Comparison of ENCODE assay signal across 25 cellular contexts in the genomic region with DNA sequence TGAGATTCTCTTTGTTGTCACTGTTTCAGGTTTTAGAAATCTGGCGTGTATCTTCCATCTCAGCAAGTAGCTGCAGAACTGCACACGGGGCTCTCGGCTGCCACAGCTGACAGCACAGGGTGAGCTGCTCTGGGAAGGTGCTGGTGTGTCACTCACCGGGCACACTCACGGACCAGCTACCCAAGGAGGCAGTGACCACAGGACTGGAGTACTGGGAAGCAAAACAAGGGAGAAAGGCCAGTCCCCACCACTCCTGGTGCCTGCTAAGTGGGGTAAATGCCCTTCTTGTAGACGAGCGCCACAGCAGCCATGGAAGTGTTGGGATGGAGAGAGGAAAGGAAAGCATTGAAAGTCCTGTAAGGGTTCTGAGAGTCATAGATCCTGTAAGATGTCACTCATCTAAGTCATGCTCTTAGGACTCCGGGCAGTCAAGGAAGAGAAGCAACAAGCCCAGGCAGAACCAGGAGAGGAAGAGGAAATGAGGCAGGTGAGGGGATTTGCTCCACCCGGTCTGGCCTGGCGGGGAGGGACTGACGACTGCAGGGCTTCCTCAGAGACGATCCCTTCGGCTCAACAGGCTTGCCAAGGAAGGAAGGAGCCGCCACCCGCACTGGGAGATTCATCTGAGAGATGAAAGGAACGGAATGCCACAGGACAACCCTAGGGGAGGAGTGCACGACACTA. TPM values are rescaled to one million over a fixed set of nuclear protein-coding genes. Genes with fewer than 3 reads are reported as not detected.
A peak's percentile ranks its signal among the peaks of the same experiment; 100 is the strongest.
DNase-seq lines count a peak whose midpoint lies in the region; ATAC-seq, FAIRE-seq and TF ChIP-seq lines count a peak whose summit lies in the region.
"Had no signal": no experiment of that assay in that cellular context is flagged by ENCODE, and none has a peak within 500 bp of the region (broad histone marks: within the 10 kb centered on the region; RNA-seq: fewer than 3 reads in every experiment).

No MANE protein-coding gene starts in this region.

- H3K4me2 ChIP-seq in HepG2 (ENCODE audit: low read depth, low read length) (peak overlapping the region; percentile 66), GM12878 (ENCODE audit: control insufficient read depth, insufficient read depth) (no peak overlapping the region)
- H3K4me2 ChIP-seq: BLaER1, hepatocyte, KMS-11 had no signal

- H3K9me3 ChIP-seq in HepG2 (ENCODE audit: low read length) (no peaks in the 10 kb centered on the region), right lobe of liver (no peaks in the 10 kb centered on the region), GM12878 (replicated peaks; ENCODE audit: control insufficient read depth, insufficient read depth, low read length) (no peaks in the 10 kb centered on the region), testis (no peaks in the 10 kb centered on the region)
- H3K9me3 ChIP-seq: BLaER1, prostate gland had no signal

- ATAC-seq in HepG2 = peak; percentile 36
- no peak for ATAC-seq in right lobe of liver
- ATAC-seq in GM12878 = no peak
- no peak for ATAC-seq in GM21367 (IDR thresholded peaks at IDR 0.05; ENCODE audit: unreplicated experiment)
- no peak for ATAC-seq in HG03378 (IDR thresholded peaks at IDR 0.05; ENCODE audit: unreplicated experiment)

- no peaks in the 10 kb centered on the region for H3K36me3 ChIP-seq in HepG2 (replicated peaks in 1 of 2; ENCODE audit: control insufficient read depth in 1 of 2, insufficient read depth in 2 of 2, low read length in 2 of 2)
- H3K36me3 ChIP-seq in right lobe of liver = no peaks in the 10 kb centered on the region
- H3K36me3 ChIP-seq in GM12878 (ENCODE audit: control insufficient read depth in 2 of 2, insufficient read depth in 2 of 2, low read length in 1 of 2) = no peaks in the 10 kb centered on the region
- H3K36me3 ChIP-seq in testis (ENCODE audit: low read depth, missing control alignments) = no peaks in the 10 kb centered on the region
- H3K36me3 ChIP-seq: BLaER1, prostate gland had no signal

- CTCF ChIA-PET in HepG2 (lab: Yijun Ruan, JAX; ENCODE audit: low intra/inter-chr PET ratio, low total read pairs) (no interaction called here), GM12878 (lab: Yijun Ruan, JAX) (no interaction called here)

- POLR2A ChIA-PET in HepG2 (lab: Yijun Ruan, JAX) = no interaction called here
- POLR2A ChIA-PET in GM12878 (lab: Charles Lee) = interaction anchor here (0.9 kb wide), 1 partner anchor 48 kb away, joined by 3 read pairs; no protein-coding TSS in a partner anchor

- in situ Hi-C loops in HepG2 (cut with HindIII; ENCODE audit: extremely low pct_ligation_motif_present, low pct_unique_long_range_greater_than_20kb) = no loop called here
- in situ Hi-C loops in GM12878 (cut with MboI) = no loop called here

- H3K4me3 ChIP-seq in HepG2 (replicated peaks in 1 of 3; ENCODE audit: insufficient read depth in 1 of 3, low read depth in 2 of 3, low read length in 3 of 3) (peak overlapping the region in 1 of 3 experiments; percentile 45; a peak in 1 of 6 replicates), right lobe of liver (no peak overlapping the region), GM12878 (no peak overlapping the region), testis (no peak overlapping the region)
- H3K4me3 ChIP-seq: BLaER1, hepatocyte, prostate gland had no signal

- H4K20me1 ChIP-seq in HepG2 (ENCODE audit: insufficient read depth, low read length) = no peaks in the 10 kb centered on the region
- no peaks in the 10 kb centered on the region for H4K20me1 ChIP-seq in GM12878 (ENCODE audit: control insufficient read depth, insufficient read depth)
- H4K20me1 ChIP-seq: BLaER1 had no signal

- TF ChIP-seq EP300 in HepG2 (IDR thresholded peaks at IDR 0.05; ENCODE audit: low read depth in 2 of 2, low read length in 2 of 2) (no peak), HepG2 (CRISPR knock-in tag; IDR thresholded peaks at IDR 0.05; ENCODE audit: borderline replicate concordance) (no peak), GM12878 (IDR thresholded peaks at IDR 0.05; ENCODE audit: borderline replicate concordance in 1 of 2, control insufficient read depth in 1 of 2, low read depth in 2 of 2, low read length in 2 of 2) (no peak)

- RAD21 ChIA-PET in GM12878 (lab: Charles Lee; ENCODE audit: unreplicated experiment) = no interaction called here

- BruUV-seq in HepG2 (replicated peaks; lab: Mats Ljungman, UMichigan) (no TSS peak), GM12878 (replicated peaks; lab: Mats Ljungman, UMichigan) (no TSS peak)

- SMC1A ChIA-PET in GM12878 (lab: Charles Lee; ENCODE audit: uncharacterized antibody, unreplicated experiment) = interaction anchor here (0.8 kb wide), 1 partner anchor 35 kb away, joined by 3 read pairs; no protein-coding TSS in a partner anchor

- 41% methylated on average over 16 of the region's 17 CpGs for WGBS in HepG2 (ENCODE audit: low lambda C conversion rate)
- 76% methylated on average over 6 of the region's 17 CpGs for WGBS in right lobe of liver (ENCODE audit: insufficient coverage, low coverage, low lambda C conversion rate, missing lambda C conversion rate)
- WGBS in GM12878 (ENCODE audit: insufficient coverage, insufficient replicate concordance, low lambda C conversion rate, missing lambda C conversion rate) = 86% methylated on average over 17 of the region's 17 CpGs
- WGBS in testis, 2 donors = 89 to 93% methylated on average over 17 of the region's 17 CpGs

- no peak for TF ChIP-seq CTCF in HepG2 (CRISPR knock-in tag; IDR thresholded peaks at IDR 0.05)
- no peak for TF ChIP-seq CTCF in right lobe of liver (IDR thresholded peaks at IDR 0.05)
- TF ChIP-seq CTCF in GM12878 (IDR thresholded peaks at IDR 0.05 in 2 of 3, conservative IDR thresholded peaks at IDR 0.05 in 1 of 3; ENCODE audit: control insufficient read depth in 2 of 3, extremely low read depth in 1 of 3, insufficient read depth in 1 of 3, low read depth in 3 of 3, low read length in 3 of 3) = no peak
- TF ChIP-seq CTCF in testis (IDR thresholded peaks at IDR 0.05) = no peak

- H2AFZ ChIP-seq in HepG2 (ENCODE audit: low read length) (no peak overlapping the region), GM12878 (ENCODE audit: control insufficient read depth, low read depth, low read length) (no peak overlapping the region)
- H2AFZ ChIP-seq: hepatocyte had no signal

- FAIRE-seq in HepG2 (lab: Jason Lieb, UNC) (no peak), GM12878 (lab: Jason Lieb, UNC) (peak; percentile 23)
- FAIRE-seq: G401.6, islet of Langerhans, small intestine had no signal

- H3K4me1 ChIP-seq in HepG2 (ENCODE audit: insufficient read depth, low read length) = peaks cover 21% of the 10 kb centered on the region
- H3K4me1 ChIP-seq in right lobe of liver = no peaks in the 10 kb centered on the region
- peaks cover 17% of the 10 kb centered on the region for H3K4me1 ChIP-seq in GM12878 (ENCODE audit: control insufficient read depth, insufficient read depth, low read length)
- no peaks in the 10 kb centered on the region for H3K4me1 ChIP-seq in testis
- H3K4me1 ChIP-seq: prostate gland had no signal

- no peak overlapping the region for H3K27ac ChIP-seq in HepG2 (ENCODE audit: extremely low read length, insufficient read depth, low read length)
- H3K27ac ChIP-seq in right lobe of liver = no peak overlapping the region
- no peak overlapping the region for H3K27ac ChIP-seq in GM12878 (ENCODE audit: control insufficient read depth, insufficient read depth)
- no peak overlapping the region for H3K27ac ChIP-seq in testis
- H3K27ac ChIP-seq: BLaER1, hepatocyte, KMS-11, prostate gland, VCaP had no signal

- H3K79me2 ChIP-seq in HepG2 (ENCODE audit: insufficient read depth, low read length) = no peaks in the 10 kb centered on the region
- no peaks in the 10 kb centered on the region for H3K79me2 ChIP-seq in GM12878 (ENCODE audit: control insufficient read depth, insufficient read depth, low read length)
- H3K79me2 ChIP-seq: hepatocyte had no signal

- TF ChIP-seq POLR2A in HepG2 (IDR thresholded peaks at IDR 0.05; ENCODE audit: insufficient read depth in 1 of 2, low read depth in 2 of 2, low read length in 2 of 2) (no peak), right lobe of liver (IDR thresholded peaks at IDR 0.05) (no peak), GM12878 (IDR thresholded peaks at IDR 0.05; ENCODE audit: low read depth, low read length) (no peak), testis (IDR thresholded peaks at IDR 0.05) (no peak)

- intact Hi-C loops in HepG2 (cut with micrococcal nuclease; ENCODE audit: unreplicated experiment) (no loop called here), right lobe of liver (cut with DNase I) (no loop called here), GM12878 (cut with micrococcal nuclease; ENCODE audit: unreplicated experiment) (no loop called here), testis (cut with DNase I; ENCODE audit: low total_unique reads) (no loop called here)

- H3K9ac ChIP-seq in HepG2 (ENCODE audit: insufficient read depth, low read depth, low read length) = no peak overlapping the region
- no peak overlapping the region for H3K9ac ChIP-seq in GM12878 (ENCODE audit: control insufficient read depth, insufficient read depth, low read length)
- H3K9ac ChIP-seq: BLaER1, KMS-11 had no signal

- DNase-seq in HepG2 (ENCODE audit: low spot score) = no peak
- no peak for DNase-seq in right lobe of liver
- DNase-seq in GM12878 (ENCODE audit: low read depth, low spot score) = no peak
- DNase-seq in kidney tubule cell (ENCODE audit: low spot score) = peak; percentile 13
- DNase-seq in ureter (ENCODE audit: low spot score) = peak; percentile 59
- DNase-seq in testis = no peak
- DNase-seq: activated naive CD8-positive, alpha-beta T cell treated with anti-CD3 and anti-CD28 coated beads, Interleukin-2, amount 10 ng/mL, durations not matched to agents 7 days and 5 days; activated T-cell treated with anti-CD3 and anti-CD28 coated beads, Interleukin-2, amount 50 U/mL, for 72 hours; foreskin fibroblast; H7; NCI-H1092 treated with DMSO at 0.1 percent for 48 hours; NCI-H2081 treated with DMSO at 0.1 percent for 48 hours; NCI-H524 treated with DMSO at 0.1 percent for 48 hours; SHP77 treated with DMSO at 0.1 percent for 48 hours had no signal

- H3K27me3 ChIP-seq in HepG2 (ENCODE audit: control insufficient read depth in 1 of 2, insufficient read depth in 2 of 2, low read length in 2 of 2) = peaks cover 0 to 10% of the 10 kb centered on the region in 2 experiments; a peak in 1 of 5 replicates
- H3K27me3 ChIP-seq in right lobe of liver = no peaks in the 10 kb centered on the region
- no peaks in the 10 kb centered on the region for H3K27me3 ChIP-seq in GM12878 (replicated peaks in 1 of 2; ENCODE audit: control insufficient read depth in 2 of 2, insufficient read depth in 2 of 2, low read length in 1 of 2)
- no peaks in the 10 kb centered on the region for H3K27me3 ChIP-seq in testis
- H3K27me3 ChIP-seq: BLaER1, hepatocyte had no signal

- TF ChIP-seq RAD21 in HepG2 (CRISPR knock-in tag; IDR thresholded peaks at IDR 0.05) (no peak), GM12878 (IDR thresholded peaks at IDR 0.05; ENCODE audit: insufficient read depth, low read depth, low read length) (no peak)

RNA-seq across cellular contexts. Expression of a gene that starts 48.1 kb away (rescaled TPM):
- total RNA-seq in HepG2 (2016; rRNA removed; fragmentation: Illumina TruSeq; extraction: Trizol) (not detected in 2 replicates), right lobe of liver (1 to 10 TPM in 5 of 6 experiments, under 1 TPM in 1; 0.86 to 2.8 (median 1.3) TPM), GM12878 (2014; rRNA removed) (3.7 and 4.0 TPM in 2 replicates), GM12878 (2014; rRNA removed; fragmentation: Illumina TruSeq; extraction: Trizol) (4.0 and 4.1 TPM in 2 replicates), GM12878 (2021) (7.7 and 8.4 TPM in 2 replicates), ureter (18.2 TPM), testis (1 to 10 TPM; 3.5 to 4.1 TPM)
- total RNA-seq in HepG2 (2016; cell fraction: cytosol; rRNA removed; fragmentation: Illumina TruSeq; extraction: Trizol; ENCODE audit: low read depth) = not detected in 2 replicates
- total RNA-seq in HepG2 (2016; cell fraction: insoluble cytoplasmic fraction; rRNA removed; fragmentation: Illumina TruSeq; extraction: Trizol) = not detected in 2 replicates
- not detected in 2 replicates for total RNA-seq in HepG2 (2016; cell fraction: membrane; rRNA removed; fragmentation: Illumina TruSeq; extraction: Trizol)
- not detected in 2 replicates for total RNA-seq in HepG2 (2016; cell fraction: nucleus; rRNA removed; fragmentation: Illumina TruSeq; extraction: Trizol)
- polyA plus RNA-seq in HepG2 (2011; rRNA removed) (0.03 and 0.13 TPM in 2 replicates), GM12878 (2011; rRNA removed) (4.0 and 4.2 TPM in 2 replicates), GM12878 (2014; fragmentation: Illumina TruSeq; extraction: Trizol) (5.1 and 6.4 TPM in 2 replicates), GM12878 (2014; fragmentation: Nextera tagmentation; extraction: Ambion mirVana) (1 to 10 TPM; 1.9 to 2.8 TPM), GM12878 (2014; rRNA removed) (2.0 and 4.0 TPM in 2 replicates), GM12878 (2016; fragmentation: Nextera tagmentation; extraction: Ambion mirVana) (10 to 100 TPM; 13.6 to 15.8 TPM), testis (ENCODE audit: insufficient read depth, low read depth, low replicate concordance) (3.3 TPM)
- polyA plus RNA-seq in HepG2 (2011; cell fraction: cytosol; rRNA removed) = not detected in 2 replicates
- polyA plus RNA-seq in HepG2 (2011; cell fraction: nucleus; rRNA removed) = not detected in 2 replicates
- 0.20 TPM in 1 of 2 replicates, not detected in the other for polyA plus RNA-seq in HepG2 (2012)
- polyA plus RNA-seq in HepG2 (2016; cell fraction: cytosol; fragmentation: Illumina TruSeq; extraction: Trizol; ENCODE audit: low read depth) = not detected in 2 replicates
- polyA plus RNA-seq in HepG2 (2016; cell fraction: insoluble cytoplasmic fraction; fragmentation: Illumina TruSeq; extraction: Trizol; ENCODE audit: low read depth) = not detected in 2 replicates
- not detected in 2 replicates for polyA plus RNA-seq in HepG2 (2016; cell fraction: membrane; fragmentation: Illumina TruSeq; extraction: Trizol; ENCODE audit: low read depth)
- not detected in 2 replicates for polyA plus RNA-seq in HepG2 (2016; cell fraction: nucleus; fragmentation: Illumina TruSeq; extraction: Trizol; ENCODE audit: insufficient read depth, low read depth)
- 4.0 TPM in 1 of 2 replicates, not detected in the other for polyA minus RNA-seq in HepG2 (2011; rRNA and poly(A)+ RNA removed; ENCODE audit: low replicate concordance)
- not detected in 2 replicates for polyA minus RNA-seq in HepG2 (2011; cell fraction: cytosol; rRNA and poly(A)+ RNA removed)
- polyA minus RNA-seq in HepG2 (2011; cell fraction: nucleus; rRNA and poly(A)+ RNA removed) = not detected in 2 replicates
- 7.9 and 9.9 TPM in 2 replicates for total RNA-seq in GM12878 (2013; cell fraction: nucleolus; rRNA removed)
- 8.1 TPM for polyA plus RNA-seq in GM12878 (2011; ENCODE audit: low read depth)
- polyA plus RNA-seq in GM12878 (2011; cell fraction: cytosol; rRNA removed) = 3.8 and 4.5 TPM in 2 replicates
- polyA plus RNA-seq in GM12878 (2011; cell fraction: nucleus; rRNA removed) = 7.9 and 9.8 TPM in 2 replicates
- 11.0 and 12.0 TPM in 2 replicates for polyA plus RNA-seq in GM12878 (2012)
- polyA minus RNA-seq in GM12878 (2011; rRNA and poly(A)+ RNA removed) = 8.2 and 10.9 TPM in 2 replicates
- 3.6 and 6.0 TPM in 2 replicates for polyA minus RNA-seq in GM12878 (2011; cell fraction: cytosol; rRNA and poly(A)+ RNA removed)
- polyA minus RNA-seq in GM12878 (2011; cell fraction: nucleus; rRNA and poly(A)+ RNA removed) = 13.5 and 21.5 TPM in 2 replicates
- total RNA-seq: A673 had no signal

Comparison
In these comparisons a context has a peak if more than half of its experiments do, and no peak if none do; other contexts are left out.
1. DNase-seq: peak in kidney tubule cell (single experiment) and ureter (single experiment); none in HepG2 (single experiment), right lobe of liver (0 of 3), GM12878 (single experiment) and testis (single experiment).